ENCODE assay signal across 14 cellular contexts in the genomic region with DNA sequence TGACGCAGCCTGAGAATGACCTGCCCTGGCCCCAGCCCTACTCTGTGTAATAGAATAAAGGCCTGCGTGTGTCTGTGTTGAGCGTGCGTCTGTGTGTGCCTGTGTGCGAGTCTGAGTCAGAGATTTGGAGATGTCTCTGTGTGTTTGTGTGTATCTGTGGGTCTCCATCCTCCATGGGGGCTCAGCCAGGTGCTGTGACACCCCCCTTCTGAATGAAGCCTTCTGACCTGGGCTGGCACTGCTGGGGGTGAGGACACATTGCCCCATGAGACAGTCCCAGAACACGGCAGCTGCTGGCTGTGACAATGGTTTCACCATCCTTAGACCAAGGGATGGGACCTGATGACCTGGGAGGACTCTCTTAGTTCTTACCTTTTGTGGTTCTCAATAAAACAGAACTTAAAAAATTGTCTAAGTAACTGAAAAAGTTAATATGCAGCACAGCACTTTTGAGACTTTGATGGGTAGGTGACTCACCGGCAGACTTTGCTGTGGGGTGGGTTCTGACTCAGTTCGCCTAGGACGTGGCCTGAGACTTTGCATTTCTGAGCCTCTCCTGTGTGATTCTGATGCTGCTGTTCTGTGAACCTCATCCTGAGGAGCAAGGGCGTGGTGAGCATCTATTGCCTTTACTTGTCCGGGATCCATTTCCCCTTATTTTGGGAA. TPM values are rescaled to one million over a fixed set of nuclear protein-coding genes. Genes with fewer than 3 reads are reported as not detected.
DNase-seq lines count a peak whose midpoint lies in the region; TF ChIP-seq lines count a peak whose summit lies in the region.
"Had no signal": no experiment of that assay in that cellular context is flagged by ENCODE, and none has a peak within 500 bp of the region (broad histone marks: within the 10 kb centered on the region; RNA-seq: fewer than 3 reads in every experiment).

No MANE protein-coding gene starts in this region.

- H3K27me3 ChIP-seq in CD4-positive, alpha-beta memory T cell (ENCODE audit: insufficient read depth, low read length) = no peaks in the 10 kb centered on the region
- H3K27me3 ChIP-seq in mammary epithelial cell (ENCODE audit: insufficient read depth, low read length) = no peaks in the 10 kb centered on the region
- H3K27me3 ChIP-seq: SJSA1 had no signal

- peak overlapping the region; percentile 33 for H3K27ac ChIP-seq in CD4-positive, alpha-beta memory T cell (ENCODE audit: low read depth, low read length)
- no peak overlapping the region for H3K27ac ChIP-seq in mammary epithelial cell (ENCODE audit: insufficient read depth, low read depth, low read length)
- H3K27ac ChIP-seq: SJSA1 had no signal

- CTCF ChIA-PET in CD4-positive, alpha-beta memory T cell (lab: Charles Lee; ENCODE audit: partially characterized antibody) = interaction anchor here (1.7 to 5.0 kb wide), 2 partner anchors 12 to 13 kb away, joined by 8 to 41 read pairs; no protein-coding TSS in a partner anchor
- CTCF ChIA-PET in activated CD4-positive, alpha-beta memory T cell treated with anti-CD3 and anti-CD28 coated beads, Interleukin-2, amount 10 ng/mL, durations not matched to agents 7 days and 5 days (lab: Charles Lee) = no interaction called here
- CTCF ChIA-PET in mammary epithelial cell (lab: Charles Lee; ENCODE audit: low non-redundant PET) = no interaction called here

- 83% methylated on average over 10 of the region's 11 CpGs for WGBS in mammary epithelial cell (ENCODE audit: low coverage, missing lambda C conversion rate)

- H3K36me3 ChIP-seq in CD4-positive, alpha-beta memory T cell (ENCODE audit: insufficient read depth, low read length) = peaks cover 30% of the 10 kb centered on the region
- no peaks in the 10 kb centered on the region for H3K36me3 ChIP-seq in mammary epithelial cell (ENCODE audit: insufficient read depth, low read length)

- intact Hi-C loops in CD4-positive, alpha-beta memory T cell (cut with micrococcal nuclease) = loop anchor here (2.0 kb wide), 1 partner anchor 22 kb away; no protein-coding TSS in a partner anchor
- intact Hi-C loops in mammary epithelial cell (cut with micrococcal nuclease) = no loop called here

- H3K4me3 Mint-ChIP-seq in CD4-positive, alpha-beta memory T cell = peak overlapping the region; percentile 62 to 99 (median 80)
- H3K4me3 Mint-ChIP-seq in activated CD4-positive, alpha-beta memory T cell treated with anti-CD3 and anti-CD28 coated beads, Interleukin-2, amount 10 ng/mL, durations not matched to agents 7 days and 5 days = peak overlapping the region; percentile 67

- dilution Hi-C loops in mammary epithelial cell (cut with HindIII; ENCODE audit: low sequenced_read_pairs) = no loop called here

- H3K9ac ChIP-seq in mammary epithelial cell (ENCODE audit: insufficient read depth, low read length) = no peak overlapping the region

- TF ChIP-seq CTCF in mammary epithelial cell (conservative IDR thresholded peaks at IDR 0.05 in 1 of 2, IDR thresholded peaks at IDR 0.05 in 1 of 2; ENCODE audit: extremely low read depth in 1 of 2, insufficient read depth in 1 of 2, low read depth in 1 of 2, low read length in 2 of 2) = no peak

- no peak overlapping the region for H3K4me2 ChIP-seq in mammary epithelial cell (ENCODE audit: insufficient read depth, low read depth, low read length)

- peaks cover 47% of the 10 kb centered on the region for H3K4me1 ChIP-seq in CD4-positive, alpha-beta memory T cell (ENCODE audit: insufficient read depth, low read length)
- no peaks in the 10 kb centered on the region for H3K4me1 ChIP-seq in mammary epithelial cell (ENCODE audit: insufficient read depth, low read length)
- H3K4me1 ChIP-seq: SJSA1 had no signal

- no peak overlapping the region for H3K4me3 ChIP-seq in CD4-positive, alpha-beta memory T cell (ENCODE audit: low read length in 2 of 2)
- no peak overlapping the region for H3K4me3 ChIP-seq in mammary epithelial cell (replicated peaks in 1 of 3; ENCODE audit: insufficient read depth in 1 of 3, low read depth in 2 of 3, low read length in 3 of 3)
- H3K4me3 ChIP-seq: SJSA1 had no signal

- H3K9me3 ChIP-seq in CD4-positive, alpha-beta memory T cell (ENCODE audit: control insufficient read depth in 1 of 2, low read length in 2 of 2) = no peaks in the 10 kb centered on the region
- no peaks in the 10 kb centered on the region for H3K9me3 ChIP-seq in mammary epithelial cell (replicated peaks; ENCODE audit: insufficient read depth, low read length)
- H3K9me3 ChIP-seq: SJSA1 had no signal

- H2AFZ ChIP-seq in mammary epithelial cell (ENCODE audit: low read depth, low read length) = no peak overlapping the region

- no TSS peak for BruUV-seq in mammary epithelial cell (replicated peaks; lab: Mats Ljungman, UMichigan)

- H3K79me2 ChIP-seq in mammary epithelial cell (ENCODE audit: insufficient read depth, low read length) = no peaks in the 10 kb centered on the region

- H3K4me1 Mint-ChIP-seq in CD4-positive, alpha-beta memory T cell = peaks cover 33 to 58% (median 45%) of the 10 kb centered on the region in 4 donors
- peaks cover 53% of the 10 kb centered on the region for H3K4me1 Mint-ChIP-seq in activated CD4-positive, alpha-beta memory T cell treated with anti-CD3 and anti-CD28 coated beads, Interleukin-2, amount 10 ng/mL, durations not matched to agents 7 days and 5 days

- no peaks in the 10 kb centered on the region for H4K20me1 ChIP-seq in mammary epithelial cell (ENCODE audit: insufficient read depth, low read length)

- peaks cover 0 to 7% (median 6%) of the 10 kb centered on the region in 8 donors for H3K9me3 Mint-ChIP-seq in CD4-positive, alpha-beta memory T cell
- H3K9me3 Mint-ChIP-seq in activated CD4-positive, alpha-beta memory T cell treated with anti-CD3 and anti-CD28 coated beads, Interleukin-2, amount 10 ng/mL, durations not matched to agents 7 days and 5 days = peaks cover 7% of the 10 kb centered on the region

- peak overlapping the region; percentile 80 to 98 (median 93) for H3K27ac Mint-ChIP-seq in CD4-positive, alpha-beta memory T cell
- peak overlapping the region; percentile 92 for H3K27ac Mint-ChIP-seq in activated CD4-positive, alpha-beta memory T cell treated with anti-CD3 and anti-CD28 coated beads, Interleukin-2, amount 10 ng/mL, durations not matched to agents 7 days and 5 days

- peaks cover 35 to 45% of the 10 kb centered on the region in 2 donors for H3K36me3 Mint-ChIP-seq in CD4-positive, alpha-beta memory T cell
- H3K36me3 Mint-ChIP-seq in activated CD4-positive, alpha-beta memory T cell treated with anti-CD3 and anti-CD28 coated beads, Interleukin-2, amount 10 ng/mL, durations not matched to agents 7 days and 5 days (ENCODE audit: low read depth) = peaks cover 63% of the 10 kb centered on the region

- peak in 1 of 5 donors; percentile 73 for DNase-seq in CD4-positive, alpha-beta memory T cell
- DNase-seq in activated CD4-positive, alpha-beta memory T cell treated with anti-CD3 and anti-CD28 coated beads, Interleukin-2, amount 10 ng/mL, durations not matched to agents 7 days and 5 days = peak; percentile 72
- DNase-seq in activated naive CD4-positive, alpha-beta T cell treated with anti-CD3 and anti-CD28 coated beads, Interleukin-2, amount 50 U/mL, for 16 hours = peak; percentile 76
- peak; percentile 66 to 68 for DNase-seq in stimulated activated CD4-positive, alpha-beta T cell treated with anti-CD3 and anti-CD28 coated beads, Interleukin-15, amount 100 ng/mL, for 48 hours (ENCODE audit: low read depth in 2 of 2)
- DNase-seq in Kasumi-1 (lab: John Stamatoyannopoulos, UW) (no peak), OCI-M1 (lab: John Stamatoyannopoulos, UW) (no peak), mammary epithelial cell (no peak), iPS-NIHi11 (ENCODE audit: low spot score) (no peak)
- DNase-seq: DND-41, NCI-H1105 treated with DMSO at 0.1 percent for 48 hours, NCI-H526 treated with DMSO at 0.1 percent for 48 hours had no signal

- H3K27me3 Mint-ChIP-seq in CD4-positive, alpha-beta memory T cell = no peaks in the 10 kb centered on the region
- no peaks in the 10 kb centered on the region for H3K27me3 Mint-ChIP-seq in activated CD4-positive, alpha-beta memory T cell treated with anti-CD3 and anti-CD28 coated beads, Interleukin-2, amount 10 ng/mL, durations not matched to agents 7 days and 5 days

- in situ Hi-C loops in mammary epithelial cell (cut with MboI; ENCODE audit: low sequenced_read_pairs in 2 of 2) = no loop called here

- POLR2A ChIA-PET in CD4-positive, alpha-beta memory T cell (lab: Charles Lee; ENCODE audit: partially characterized antibody) = interaction anchor here (1.2 to 10.4 kb wide), 6 partner anchors 11 to 33 kb away, joined by 3 to 155 read pairs (median 70); partner anchors contain the start of gene SPNS1
- POLR2A ChIA-PET in activated CD4-positive, alpha-beta memory T cell treated with anti-CD3 and anti-CD28 coated beads, Interleukin-2, amount 10 ng/mL, durations not matched to agents 7 days and 5 days (lab: Charles Lee) = interaction anchor here (1.5 to 7.6 kb wide), 3 partner anchors 17 to 85 kb away, joined by 4 to 44 read pairs (median 6); no protein-coding TSS in a partner anchor

RNA-seq across cellular contexts. Expression of gene LAT, which starts 5.7 kb away (rescaled TPM):
- 100 to 1,000 TPM; 342 to 349 TPM for total RNA-seq in CD4-positive, alpha-beta memory T cell
- polyA plus RNA-seq in CD4-positive, alpha-beta memory T cell = 100 to 1,000 TPM; 310 to 455 TPM
- 100 to 1,000 TPM; 333 to 341 TPM for total RNA-seq in activated CD4-positive, alpha-beta memory T cell treated with anti-CD3 and anti-CD28 coated beads, Interleukin-2, amount 10 ng/mL, durations not matched to agents 7 days and 5 days
- total RNA-seq in mammary epithelial cell = 1 to 10 TPM in 1 of 2 donors, under 1 TPM in 1; 0.83 to 3.1 TPM
- 1.5 TPM for polyA plus RNA-seq in mammary epithelial cell
- 1.7 TPM for polyA minus RNA-seq in mammary epithelial cell

RNA-seq across cellular contexts. Expression of gene SPNS1, which starts 15.9 kb away (rescaled TPM):
- 10 to 100 TPM; 31.0 to 34.4 TPM for total RNA-seq in CD4-positive, alpha-beta memory T cell
- 10 to 100 TPM; 28.2 to 30.4 TPM for polyA plus RNA-seq in CD4-positive, alpha-beta memory T cell
- 10 to 100 TPM; 20.6 to 24.7 TPM for total RNA-seq in activated CD4-positive, alpha-beta memory T cell treated with anti-CD3 and anti-CD28 coated beads, Interleukin-2, amount 10 ng/mL, durations not matched to agents 7 days and 5 days
- 10 to 100 TPM; 24.5 to 32.3 TPM for total RNA-seq in mammary epithelial cell
- 31.4 TPM for polyA plus RNA-seq in mammary epithelial cell
- polyA minus RNA-seq in mammary epithelial cell = 16.7 TPM

RNA-seq across cellular contexts. Expression of gene NFATC2IP, which starts 39.8 kb away (rescaled TPM):
- 100 to 1,000 TPM; 105 to 115 TPM for total RNA-seq in CD4-positive, alpha-beta memory T cell
- polyA plus RNA-seq in CD4-positive, alpha-beta memory T cell = 10 to 100 TPM; 29.3 to 30.1 TPM
- total RNA-seq in activated CD4-positive, alpha-beta memory T cell treated with anti-CD3 and anti-CD28 coated beads, Interleukin-2, amount 10 ng/mL, durations not matched to agents 7 days and 5 days = 10 to 100 TPM; 96.7 TPM
- total RNA-seq in mammary epithelial cell = 10 to 100 TPM; 21.5 to 59.2 TPM
- 43.6 TPM for polyA plus RNA-seq in mammary epithelial cell
- polyA minus RNA-seq in mammary epithelial cell = 49.7 TPM

RNA-seq across cellular contexts. Expression of gene CD19, which starts 58.7 kb away (rescaled TPM):
- total RNA-seq in CD4-positive, alpha-beta memory T cell = not detected
- polyA plus RNA-seq in CD4-positive, alpha-beta memory T cell = 1 to 10 TPM in 1 of 2 donors, under 1 TPM in 1; 0.27 to 1.4 TPM
- total RNA-seq in activated CD4-positive, alpha-beta memory T cell treated with anti-CD3 and anti-CD28 coated beads, Interleukin-2, amount 10 ng/mL, durations not matched to agents 7 days and 5 days = not detected
- not detected for total RNA-seq in mammary epithelial cell
- polyA plus RNA-seq in mammary epithelial cell = not detected
- polyA minus RNA-seq in mammary epithelial cell = not detected
- total RNA-seq: A673, chondrocyte, SJSA1 had no signal

Comparison
In these comparisons a context has a peak if more than half of its experiments do, and no peak if none do; other contexts are left out.
1. DNase-seq: peak in activated CD4-positive, alpha-beta memory T cell treated with anti-CD3 and anti-CD28 coated beads, Interleukin-2, amount 10 ng/mL, durations not matched to agents 7 days and 5 days (single experiment), activated naive CD4-positive, alpha-beta T cell treated with anti-CD3 and anti-CD28 coated beads, Interleukin-2, amount 50 U/mL, for 16 hours (single experiment) and stimulated activated CD4-positive, alpha-beta T cell treated with anti-CD3 and anti-CD28 coated beads, Interleukin-15, amount 100 ng/mL, for 48 hours (2 of 2); none in Kasumi-1 (0 of 2), OCI-M1 (single experiment), mammary epithelial cell (single experiment) and iPS-NIHi11 (single experiment).
2. RNA of gene LAT, which starts 5.7 kb away (total RNA-seq): 342 to 349 TPM in CD4-positive, alpha-beta memory T cell and 333 to 341 TPM in activated CD4-positive, alpha-beta memory T cell treated with anti-CD3 and anti-CD28 coated beads, Interleukin-2, amount 10 ng/mL, durations not matched to agents 7 days and 5 days; 0.83 to 3.1 TPM in mammary epithelial cell; every median in the first group is over 10 times any median in the second.